2 cellular contexts compared by ENCODE assay signal in the genomic region with DNA sequence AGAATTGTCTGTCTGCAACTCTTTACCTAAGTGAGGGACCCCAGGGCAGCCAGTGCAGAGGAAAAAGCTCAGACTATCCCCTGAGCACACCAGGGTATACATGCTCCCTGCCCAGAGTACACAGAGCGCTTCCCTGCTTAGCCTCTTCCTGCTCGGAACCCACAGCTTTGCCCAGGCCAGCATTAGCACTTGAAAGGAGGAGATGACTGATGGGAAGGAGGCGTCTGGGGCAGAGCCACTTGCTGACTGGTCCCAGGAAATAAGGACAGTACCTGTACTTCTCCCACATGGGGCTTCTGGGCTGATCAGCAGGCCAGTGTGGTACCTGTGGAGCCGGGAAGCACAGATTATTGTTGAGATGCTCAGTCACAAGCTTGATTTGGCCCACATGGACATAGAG.
TF ChIP-seq lines count a peak whose summit lies in the region.

No MANE protein-coding gene starts in this region.

TF ChIP-seq in IMR-90, 13 proteins besides CTCF, POLR2A, EP300 and RAD21:
- TF ChIP-seq, protein P1, sequence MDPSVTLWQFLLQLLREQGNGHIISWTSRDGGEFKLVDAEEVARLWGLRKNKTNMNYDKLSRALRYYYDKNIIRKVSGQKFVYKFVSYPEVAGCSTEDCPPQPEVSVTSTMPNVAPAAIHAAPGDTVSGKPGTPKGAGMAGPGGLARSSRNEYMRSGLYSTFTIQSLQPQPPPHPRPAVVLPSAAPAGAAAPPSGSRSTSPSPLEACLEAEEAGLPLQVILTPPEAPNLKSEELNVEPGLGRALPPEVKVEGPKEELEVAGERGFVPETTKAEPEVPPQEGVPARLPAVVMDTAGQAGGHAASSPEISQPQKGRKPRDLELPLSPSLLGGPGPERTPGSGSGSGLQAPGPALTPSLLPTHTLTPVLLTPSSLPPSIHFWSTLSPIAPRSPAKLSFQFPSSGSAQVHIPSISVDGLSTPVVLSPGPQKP (IDR thresholded peaks at IDR 0.05; ENCODE audit: borderline replicate concordance, low read depth, low read length) = no peak
- TF ChIP-seq MAZ (IDR thresholded peaks at IDR 0.05; ENCODE audit: borderline replicate concordance, low read depth, low read length) (no peak), CHD1 (IDR thresholded peaks at IDR 0.05; ENCODE audit: low read depth, low read length) (no peak), MXI1 (IDR thresholded peaks at IDR 0.05; ENCODE audit: borderline replicate concordance, low read depth, low read length) (no peak), RFX5 (IDR thresholded peaks at IDR 0.05; ENCODE audit: low read depth, low read length) (no peak), SMC3 (IDR thresholded peaks at IDR 0.05; ENCODE audit: low read depth, low read length) (no peak), NFE2L2 (IDR thresholded peaks at IDR 0.05; ENCODE audit: low read depth, low read length) (no peak), RCOR1 (IDR thresholded peaks at IDR 0.05; ENCODE audit: insufficient replicate concordance, low read length) (no peak), CEBPB (IDR thresholded peaks at IDR 0.05; ENCODE audit: low read depth, low read length) (no peak), FOS (IDR thresholded peaks at IDR 0.05; ENCODE audit: low read depth, low read length) (no peak)
- TF ChIP-seq, protein P2, sequence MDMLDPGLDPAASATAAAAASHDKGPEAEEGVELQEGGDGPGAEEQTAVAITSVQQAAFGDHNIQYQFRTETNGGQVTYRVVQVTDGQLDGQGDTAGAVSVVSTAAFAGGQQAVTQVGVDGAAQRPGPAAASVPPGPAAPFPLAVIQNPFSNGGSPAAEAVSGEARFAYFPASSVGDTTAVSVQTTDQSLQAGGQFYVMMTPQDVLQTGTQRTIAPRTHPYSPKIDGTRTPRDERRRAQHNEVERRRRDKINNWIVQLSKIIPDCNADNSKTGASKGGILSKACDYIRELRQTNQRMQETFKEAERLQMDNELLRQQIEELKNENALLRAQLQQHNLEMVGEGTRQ (IDR thresholded peaks at IDR 0.05; ENCODE audit: low read depth, low read length) = no peak

TF ChIP-seq in H1, 55 proteins besides CTCF, POLR2A, EP300 and RAD21:
- TF ChIP-seq SRF (IDR thresholded peaks at IDR 0.05; ENCODE audit: low read depth, low read length) (no peak), ZNF274 (IDR thresholded peaks at IDR 0.05; ENCODE audit: borderline replicate concordance, extremely low read depth, low read length) (no peak), TBP (IDR thresholded peaks at IDR 0.05; ENCODE audit: low read depth, low read length) (no peak), POU5F1 (IDR thresholded peaks at IDR 0.05; ENCODE audit: low read depth, low read length) (no peak), SIN3A (conservative IDR thresholded peaks at IDR 0.05 in 1 of 2, IDR thresholded peaks at IDR 0.05 in 1 of 2; ENCODE audit: low read depth in 1 of 2, low read length in 2 of 2) (no peak), CBX8 (IDR thresholded peaks at IDR 0.05; ENCODE audit: borderline replicate concordance, low read depth, low read length) (no peak), SP1 (IDR thresholded peaks at IDR 0.05; ENCODE audit: low read depth, low read length) (no peak)
- TF ChIP-seq, protein P3, sequence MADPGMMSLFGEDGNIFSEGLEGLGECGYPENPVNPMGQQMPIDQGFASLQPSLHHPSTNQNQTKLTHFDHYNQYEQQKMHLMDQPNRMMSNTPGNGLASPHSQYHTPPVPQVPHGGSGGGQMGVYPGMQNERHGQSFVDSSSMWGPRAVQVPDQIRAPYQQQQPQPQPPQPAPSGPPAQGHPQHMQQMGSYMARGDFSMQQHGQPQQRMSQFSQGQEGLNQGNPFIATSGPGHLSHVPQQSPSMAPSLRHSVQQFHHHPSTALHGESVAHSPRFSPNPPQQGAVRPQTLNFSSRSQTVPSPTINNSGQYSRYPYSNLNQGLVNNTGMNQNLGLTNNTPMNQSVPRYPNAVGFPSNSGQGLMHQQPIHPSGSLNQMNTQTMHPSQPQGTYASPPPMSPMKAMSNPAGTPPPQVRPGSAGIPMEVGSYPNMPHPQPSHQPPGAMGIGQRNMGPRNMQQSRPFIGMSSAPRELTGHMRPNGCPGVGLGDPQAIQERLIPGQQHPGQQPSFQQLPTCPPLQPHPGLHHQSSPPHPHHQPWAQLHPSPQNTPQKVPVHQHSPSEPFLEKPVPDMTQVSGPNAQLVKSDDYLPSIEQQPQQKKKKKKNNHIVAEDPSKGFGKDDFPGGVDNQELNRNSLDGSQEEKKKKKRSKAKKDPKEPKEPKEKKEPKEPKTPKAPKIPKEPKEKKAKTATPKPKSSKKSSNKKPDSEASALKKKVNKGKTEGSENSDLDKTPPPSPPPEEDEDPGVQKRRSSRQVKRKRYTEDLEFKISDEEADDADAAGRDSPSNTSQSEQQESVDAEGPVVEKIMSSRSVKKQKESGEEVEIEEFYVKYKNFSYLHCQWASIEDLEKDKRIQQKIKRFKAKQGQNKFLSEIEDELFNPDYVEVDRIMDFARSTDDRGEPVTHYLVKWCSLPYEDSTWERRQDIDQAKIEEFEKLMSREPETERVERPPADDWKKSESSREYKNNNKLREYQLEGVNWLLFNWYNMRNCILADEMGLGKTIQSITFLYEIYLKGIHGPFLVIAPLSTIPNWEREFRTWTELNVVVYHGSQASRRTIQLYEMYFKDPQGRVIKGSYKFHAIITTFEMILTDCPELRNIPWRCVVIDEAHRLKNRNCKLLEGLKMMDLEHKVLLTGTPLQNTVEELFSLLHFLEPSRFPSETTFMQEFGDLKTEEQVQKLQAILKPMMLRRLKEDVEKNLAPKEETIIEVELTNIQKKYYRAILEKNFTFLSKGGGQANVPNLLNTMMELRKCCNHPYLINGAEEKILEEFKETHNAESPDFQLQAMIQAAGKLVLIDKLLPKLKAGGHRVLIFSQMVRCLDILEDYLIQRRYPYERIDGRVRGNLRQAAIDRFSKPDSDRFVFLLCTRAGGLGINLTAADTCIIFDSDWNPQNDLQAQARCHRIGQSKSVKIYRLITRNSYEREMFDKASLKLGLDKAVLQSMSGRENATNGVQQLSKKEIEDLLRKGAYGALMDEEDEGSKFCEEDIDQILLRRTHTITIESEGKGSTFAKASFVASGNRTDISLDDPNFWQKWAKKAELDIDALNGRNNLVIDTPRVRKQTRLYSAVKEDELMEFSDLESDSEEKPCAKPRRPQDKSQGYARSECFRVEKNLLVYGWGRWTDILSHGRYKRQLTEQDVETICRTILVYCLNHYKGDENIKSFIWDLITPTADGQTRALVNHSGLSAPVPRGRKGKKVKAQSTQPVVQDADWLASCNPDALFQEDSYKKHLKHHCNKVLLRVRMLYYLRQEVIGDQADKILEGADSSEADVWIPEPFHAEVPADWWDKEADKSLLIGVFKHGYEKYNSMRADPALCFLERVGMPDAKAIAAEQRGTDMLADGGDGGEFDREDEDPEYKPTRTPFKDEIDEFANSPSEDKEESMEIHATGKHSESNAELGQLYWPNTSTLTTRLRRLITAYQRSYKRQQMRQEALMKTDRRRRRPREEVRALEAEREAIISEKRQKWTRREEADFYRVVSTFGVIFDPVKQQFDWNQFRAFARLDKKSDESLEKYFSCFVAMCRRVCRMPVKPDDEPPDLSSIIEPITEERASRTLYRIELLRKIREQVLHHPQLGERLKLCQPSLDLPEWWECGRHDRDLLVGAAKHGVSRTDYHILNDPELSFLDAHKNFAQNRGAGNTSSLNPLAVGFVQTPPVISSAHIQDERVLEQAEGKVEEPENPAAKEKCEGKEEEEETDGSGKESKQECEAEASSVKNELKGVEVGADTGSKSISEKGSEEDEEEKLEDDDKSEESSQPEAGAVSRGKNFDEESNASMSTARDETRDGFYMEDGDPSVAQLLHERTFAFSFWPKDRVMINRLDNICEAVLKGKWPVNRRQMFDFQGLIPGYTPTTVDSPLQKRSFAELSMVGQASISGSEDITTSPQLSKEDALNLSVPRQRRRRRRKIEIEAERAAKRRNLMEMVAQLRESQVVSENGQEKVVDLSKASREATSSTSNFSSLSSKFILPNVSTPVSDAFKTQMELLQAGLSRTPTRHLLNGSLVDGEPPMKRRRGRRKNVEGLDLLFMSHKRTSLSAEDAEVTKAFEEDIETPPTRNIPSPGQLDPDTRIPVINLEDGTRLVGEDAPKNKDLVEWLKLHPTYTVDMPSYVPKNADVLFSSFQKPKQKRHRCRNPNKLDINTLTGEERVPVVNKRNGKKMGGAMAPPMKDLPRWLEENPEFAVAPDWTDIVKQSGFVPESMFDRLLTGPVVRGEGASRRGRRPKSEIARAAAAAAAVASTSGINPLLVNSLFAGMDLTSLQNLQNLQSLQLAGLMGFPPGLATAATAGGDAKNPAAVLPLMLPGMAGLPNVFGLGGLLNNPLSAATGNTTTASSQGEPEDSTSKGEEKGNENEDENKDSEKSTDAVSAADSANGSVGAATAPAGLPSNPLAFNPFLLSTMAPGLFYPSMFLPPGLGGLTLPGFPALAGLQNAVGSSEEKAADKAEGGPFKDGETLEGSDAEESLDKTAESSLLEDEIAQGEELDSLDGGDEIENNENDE (IDR thresholded peaks at IDR 0.05; ENCODE audit: insufficient replicate concordance, low read length) = no peak
